Comparison of ENCODE assay signal across 22 cellular contexts in the genomic region with DNA sequence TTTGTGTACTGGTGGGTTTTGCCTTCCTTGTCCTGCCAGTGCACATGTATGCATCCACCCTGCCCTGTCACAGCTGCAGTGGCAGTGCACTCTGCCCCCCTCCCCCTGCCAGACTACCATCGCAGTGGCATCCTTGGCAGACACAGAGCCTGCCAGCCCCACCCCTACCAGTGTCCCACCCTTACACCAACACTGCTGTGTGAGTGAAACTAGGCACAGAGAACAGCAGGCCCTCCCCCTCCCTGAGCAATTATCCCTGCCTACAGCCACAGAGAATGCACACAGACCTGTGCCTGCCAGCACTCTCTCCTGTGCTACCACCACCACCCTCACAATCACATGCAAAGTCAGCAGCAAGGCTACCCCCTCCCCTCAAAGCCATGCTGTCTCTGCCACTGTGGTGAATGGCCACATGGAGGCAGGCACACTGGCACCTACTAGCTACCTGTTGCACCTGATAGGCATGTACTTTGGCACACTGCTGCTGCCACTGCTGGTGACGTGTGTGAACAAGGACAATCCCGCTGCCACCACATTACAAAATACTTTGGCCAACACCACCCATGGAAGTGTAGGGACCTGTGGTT.
A peak's percentile ranks its signal among the peaks of the same experiment; 100 is the strongest.
DNase-seq lines count a peak whose midpoint lies in the region; ATAC-seq and TF ChIP-seq lines count a peak whose summit lies in the region.
"Had no signal": no experiment of that assay in that cellular context is flagged by ENCODE, and none has a peak within 500 bp of the region (broad histone marks: within the 10 kb centered on the region; RNA-seq: fewer than 3 reads in every experiment).

No MANE protein-coding gene starts in this region.

- no peaks in the 10 kb centered on the region for H3K4me1 Mint-ChIP-seq in stimulated activated effector memory CD8-positive, alpha-beta T cell treated with anti-CD3 and anti-CD28 coated beads, Interleukin-12 subunit alpha, Interleukin-12 subunit beta, amount 100 ng/mL, for 72 hours
- no peaks in the 10 kb centered on the region for H3K4me1 Mint-ChIP-seq in HFFc6 (ENCODE audit: low read depth)

- H3K4me1 ChIP-seq in lower lobe of right lung (no peaks in the 10 kb centered on the region), A673 (ENCODE audit: insufficient read depth, low read length, poor library complexity, severe bottlenecking) (peaks cover 5% of the 10 kb centered on the region)
- H3K4me1 ChIP-seq: BLaER1 had no signal

- DNase-seq in NCI-H69 (lab: John Stamatoyannopoulos, UW) (peak; percentile 47), lower lobe of right lung (no peak), A673 (ENCODE audit: low spot score) (no peak), ecto neural progenitor cell (ENCODE audit: low spot score) (no peak), HFFc6 (no peak), NCI-H524 (lab: John Stamatoyannopoulos, UW) (no peak)
- DNase-seq in stimulated activated effector memory CD8-positive, alpha-beta T cell treated with anti-CD3 and anti-CD28 coated beads, Interleukin-12 subunit alpha, Interleukin-12 subunit beta, amount 100 ng/mL, for 72 hours (ENCODE audit: low spot score in 2 of 2): no peak
- DNase-seq: CD4-positive, alpha-beta T cell; COR-L47; DMS 273 treated with DMSO at 0.1 percent for 48 hours; DMS79 treated with DMSO at 0.1 percent for 48 hours; GM23248; Karpas-422; MV-4-11; NCI-H1105 treated with DMSO at 0.1 percent for 48 hours; NCI-H2029 treated with DMSO at 0.1 percent for 48 hours; NCI-H2171; NCI-H345; NCI-H524 treated with DMSO at 0.1 percent for 48 hours had no signal

- H3K27me3 Mint-ChIP-seq in HFFc6 (ENCODE audit: insufficient read depth): peaks cover 3% of the 10 kb centered on the region
- H3K27me3 Mint-ChIP-seq: CD4-positive, alpha-beta T cell had no signal

- ATAC-seq in lower lobe of right lung: peak; percentile 21 to 29
- ATAC-seq in stimulated activated effector memory CD8-positive, alpha-beta T cell treated with anti-CD3 and anti-CD28 coated beads, Interleukin-12 subunit alpha, Interleukin-12 subunit beta, amount 100 ng/mL, for 72 hours: peak; percentile 19
- ATAC-seq: HCT116, SK-N-SH treated with all-trans-retinoic acid at 6 μM for 48 hours had no signal

- H3K4me3 ChIP-seq in lower lobe of right lung (no peak overlapping the region), A673 (ENCODE audit: low read depth, low read length, poor library complexity, severe bottlenecking) (no peak overlapping the region)
- H3K4me3 ChIP-seq: BLaER1, GM23248 had no signal

- CTCF ChIA-PET in A673 (lab: Charles Lee): no interaction called here

- intact Hi-C loops in lower lobe of right lung (cut with DNase I) (no loop called here), A673 (cut with micrococcal nuclease; ENCODE audit: unreplicated experiment) (no loop called here)

- H3K36me3 ChIP-seq in lower lobe of right lung (no peaks in the 10 kb centered on the region), A673 (ENCODE audit: insufficient read depth, low read length, poor library complexity, severe bottlenecking) (no peaks in the 10 kb centered on the region)
- H3K36me3 ChIP-seq: BLaER1 had no signal

- no peak overlapping the region for H3K4me3 Mint-ChIP-seq in stimulated activated effector memory CD8-positive, alpha-beta T cell treated with anti-CD3 and anti-CD28 coated beads, Interleukin-12 subunit alpha, Interleukin-12 subunit beta, amount 100 ng/mL, for 72 hours
- no peak overlapping the region for H3K4me3 Mint-ChIP-seq in HFFc6
- H3K4me3 Mint-ChIP-seq: CD4-positive, alpha-beta T cell had no signal

- H3K9me3 Mint-ChIP-seq in stimulated activated effector memory CD8-positive, alpha-beta T cell treated with anti-CD3 and anti-CD28 coated beads, Interleukin-12 subunit alpha, Interleukin-12 subunit beta, amount 100 ng/mL, for 72 hours: peaks cover 13% of the 10 kb centered on the region
- peaks cover 6% of the 10 kb centered on the region for H3K9me3 Mint-ChIP-seq in HFFc6

- H3K36me3 Mint-ChIP-seq in stimulated activated effector memory CD8-positive, alpha-beta T cell treated with anti-CD3 and anti-CD28 coated beads, Interleukin-12 subunit alpha, Interleukin-12 subunit beta, amount 100 ng/mL, for 72 hours: no peaks in the 10 kb centered on the region
- H3K36me3 Mint-ChIP-seq in HFFc6 (ENCODE audit: low read depth): no peaks in the 10 kb centered on the region

- H3K27ac Mint-ChIP-seq in stimulated activated effector memory CD8-positive, alpha-beta T cell treated with anti-CD3 and anti-CD28 coated beads, Interleukin-12 subunit alpha, Interleukin-12 subunit beta, amount 100 ng/mL, for 72 hours: no peak overlapping the region
- H3K27ac Mint-ChIP-seq in HFFc6: no peak overlapping the region
- H3K27ac Mint-ChIP-seq: CD4-positive, alpha-beta T cell had no signal

- BruUV-seq in A673 (replicated peaks; lab: Mats Ljungman, UMichigan): no TSS peak

- no peak overlapping the region for H3K27ac ChIP-seq in lower lobe of right lung
- no peak overlapping the region for H3K27ac ChIP-seq in A673 (ENCODE audit: low read depth, low read length, poor library complexity, severe bottlenecking)
- H3K27ac ChIP-seq: BLaER1, GM23248 had no signal

- no peaks in the 10 kb centered on the region for H3K9me3 ChIP-seq in lower lobe of right lung
- peaks cover 13% of the 10 kb centered on the region for H3K9me3 ChIP-seq in A673 (ENCODE audit: low read depth, low read length, poor library complexity, severe bottlenecking)

- POLR2A ChIA-PET in A673 (lab: Charles Lee; ENCODE audit: low non-redundant PET): no interaction called here

- TF ChIP-seq CTCF in lower lobe of right lung (IDR thresholded peaks at IDR 0.05) (no peak), A673 (conservative IDR thresholded peaks at IDR 0.05; ENCODE audit: low read depth, low read length) (no peak), HFFc6 (IDR thresholded peaks at IDR 0.05) (no peak)

- no peaks in the 10 kb centered on the region for H3K27me3 ChIP-seq in lower lobe of right lung (ENCODE audit: low read depth)
- H3K27me3 ChIP-seq in A673 (replicated peaks; ENCODE audit: insufficient read depth, low read depth, low read length, poor library complexity): no peaks in the 10 kb centered on the region
- H3K27me3 ChIP-seq: BLaER1 had no signal
